In the genomic region with DNA sequence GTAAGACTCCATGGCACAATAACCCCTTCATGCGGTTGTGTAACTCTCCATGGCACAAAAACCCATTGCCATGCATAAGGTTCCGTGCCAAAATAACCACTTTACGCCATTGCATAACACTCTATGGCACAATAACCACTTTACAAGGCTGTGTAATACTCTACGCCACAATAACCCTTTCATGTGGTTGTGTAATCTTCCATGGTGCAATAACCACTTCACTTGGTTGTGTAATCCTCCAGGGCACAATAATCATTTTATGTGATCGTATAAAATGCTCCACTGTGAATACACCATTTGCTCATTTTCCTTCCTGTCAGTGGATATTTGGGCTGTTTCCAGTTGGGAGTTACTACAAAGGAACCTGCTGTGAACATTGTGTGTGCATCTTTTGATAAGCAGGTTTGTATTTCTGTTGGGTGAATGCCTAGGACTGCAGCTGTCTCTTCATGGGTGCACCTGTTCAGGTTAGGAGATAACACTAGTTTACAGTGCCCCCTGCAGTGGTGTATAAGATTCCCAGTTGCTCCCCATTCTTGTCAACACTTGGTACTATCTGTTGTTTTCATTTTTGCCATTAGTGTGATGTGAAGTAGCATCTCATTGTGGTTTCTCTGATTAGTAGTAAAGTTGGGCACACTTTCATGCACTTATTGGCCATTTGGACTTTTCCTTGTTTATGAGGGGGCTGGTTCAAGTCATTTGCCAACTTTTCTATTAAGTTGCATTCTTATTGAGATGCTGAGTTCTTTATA, we compare ENCODE assay signal across 27 cellular contexts.
"Had no signal": no experiment of that assay in that cellular context is flagged by ENCODE, and none has a peak within 500 bp of the region (broad histone marks: within the 10 kb centered on the region; RNA-seq: fewer than 3 reads in every experiment).

No MANE protein-coding gene starts in this region.

- H3K27ac ChIP-seq: body of pancreas, esophagus muscularis mucosa, lower lobe of right lung, neural progenitor cell, sigmoid colon, stomach, upper lobe of left lung had no signal

- DNase-seq: activated B cell treated with CpG ODN at 0.5 μM for 24 hours; activated CD4-positive, alpha-beta T cell treated with anti-CD3 and anti-CD28 coated beads for 4 hours; activated CD4-positive, alpha-beta T cell treated with anti-CD3 and anti-CD28 coated beads, Interleukin-2, amount 50 U/mL, for 48 hours; activated CD8-positive, alpha-beta memory T cell treated with anti-CD3 and anti-CD28 coated beads, Interleukin-2, amount 50 U/mL, for 48 hours; activated naive CD4-positive, alpha-beta T cell treated with anti-CD3 and anti-CD28 coated beads for 36 hours; activated T-cell treated with anti-CD3 and anti-CD28 coated beads, Interleukin-2, amount 50 U/mL, for 4 hours; anterior cingulate cortex; body of pancreas; central memory CD4-positive, alpha-beta T cell; hippocampal formation; islet precursor cell; left colon; lower lobe of right lung; mesendoderm; mucosa of descending colon; naive thymus-derived CD4-positive, alpha-beta T cell; sigmoid colon; stimulated activated CD4-positive, alpha-beta T cell treated with anti-CD3 and anti-CD28 coated beads, Interleukin-15, amount 100 ng/mL, for 24 hours; stomach; T-helper 1 cell; T-helper 9 cell had no signal

- H3K9ac ChIP-seq: neural progenitor cell had no signal

- H3K36me3 ChIP-seq: lower lobe of right lung, neural progenitor cell, sigmoid colon, upper lobe of left lung had no signal

- H3K27me3 ChIP-seq: neural progenitor cell, upper lobe of left lung had no signal

- ATAC-seq: activated T-cell treated with anti-CD3 and anti-CD28 coated beads, Interleukin-2, amount 50 U/mL, for 4 hours; body of pancreas; left colon; lower lobe of right lung; mucosa of descending colon; naive thymus-derived CD4-positive, alpha-beta T cell; stimulated activated memory B cell treated with anti-CD40 and anti-IgM and Interleukin-4, amounts not matched to agents 10 μg/mL and 1 μg/mL and 100 μg/mL, for 72 hours had no signal

- H3K27ac Mint-ChIP-seq: activated B cell treated with CpG ODN at 0.5 μM for 24 hours; activated naive CD4-positive, alpha-beta T cell treated with anti-CD3 and anti-CD28 coated beads for 36 hours; naive thymus-derived CD4-positive, alpha-beta T cell; neural progenitor cell; stimulated activated memory B cell treated with anti-CD40 and anti-IgM and Interleukin-4, amounts not matched to agents 10 μg/mL and 1 μg/mL and 100 μg/mL, for 72 hours had no signal

- H3K4me2 ChIP-seq: neural progenitor cell, smooth muscle cell had no signal

- H3K4me3 ChIP-seq: body of pancreas, lower lobe of right lung, mucosa of descending colon, neural progenitor cell, sigmoid colon, smooth muscle cell, stomach, upper lobe of left lung had no signal

- FAIRE-seq: frontal cortex had no signal

- H3K4me1 Mint-ChIP-seq: activated B cell treated with CpG ODN at 0.5 μM for 24 hours; neural progenitor cell; stimulated activated memory B cell treated with anti-CD40 and anti-IgM and Interleukin-4, amounts not matched to agents 10 μg/mL and 1 μg/mL and 100 μg/mL, for 72 hours had no signal

- H2AFZ ChIP-seq: neural progenitor cell had no signal

- H3K4me3 Mint-ChIP-seq: activated B cell treated with CpG ODN at 0.5 μM for 24 hours; activated naive CD4-positive, alpha-beta T cell treated with anti-CD3 and anti-CD28 coated beads for 36 hours; activated T-cell treated with anti-CD3 and anti-CD28 coated beads, Interleukin-2, amount 50 U/mL, for 4 hours; neural progenitor cell; stimulated activated memory B cell treated with anti-CD40 and anti-IgM and Interleukin-4, amounts not matched to agents 10 μg/mL and 1 μg/mL and 100 μg/mL, for 72 hours had no signal

- H3K4me1 ChIP-seq: body of pancreas, esophagus muscularis mucosa, lower lobe of right lung, neural progenitor cell, sigmoid colon, stomach, upper lobe of left lung had no signal
